ENCODE assay signal across 18 cellular contexts in genomic region chr18:7855671-7856070, GRCh38.
"Had no signal": no experiment of that assay in that cellular context is flagged by ENCODE, and none has a peak within 500 bp of the region (broad histone marks: within the 10 kb centered on the region; RNA-seq: fewer than 3 reads in every experiment).

No MANE protein-coding gene starts in this region.

- H3K4me3 ChIP-seq: esophagus squamous epithelium, sigmoid colon, spleen, vagina had no signal

- H3K27me3 Mint-ChIP-seq: activated CD4-positive, alpha-beta memory T cell treated with anti-CD3 and anti-CD28 coated beads, Interleukin-2, amount 10 ng/mL, durations not matched to agents 7 days and 5 days; stimulated activated naive B cell treated with anti-CD40 and anti-IgM and Interleukin-4, amounts not matched to agents 10 μg/mL and 1 μg/mL and 100 μg/mL, for 72 hours had no signal

- H3K27ac Mint-ChIP-seq: activated CD4-positive, alpha-beta memory T cell treated with anti-CD3 and anti-CD28 coated beads, Interleukin-2, amount 10 ng/mL, durations not matched to agents 7 days and 5 days; activated naive CD4-positive, alpha-beta T cell treated with anti-CD3 and anti-CD28 coated beads for 36 hours; brain; nephron; stimulated activated naive B cell treated with anti-CD40 and anti-IgM and Interleukin-4, amounts not matched to agents 10 μg/mL and 1 μg/mL and 100 μg/mL, for 72 hours had no signal

- H3K79me2 ChIP-seq: parathyroid adenoma had no signal

- H3K4me3 Mint-ChIP-seq: activated CD4-positive, alpha-beta memory T cell treated with anti-CD3 and anti-CD28 coated beads, Interleukin-2, amount 10 ng/mL, durations not matched to agents 7 days and 5 days; activated naive CD4-positive, alpha-beta T cell treated with anti-CD3 and anti-CD28 coated beads for 36 hours; brain; nephron; stimulated activated naive B cell treated with anti-CD40 and anti-IgM and Interleukin-4, amounts not matched to agents 10 μg/mL and 1 μg/mL and 100 μg/mL, for 72 hours had no signal

- FAIRE-seq: endothelial cell of umbilical vein had no signal

- DNase-seq: activated CD4-positive, alpha-beta memory T cell treated with anti-CD3 and anti-CD28 coated beads, Interleukin-2, amount 10 ng/mL, durations not matched to agents 7 days and 5 days; activated CD4-positive, alpha-beta T cell treated with anti-CD3 and anti-CD28 coated beads for 48 hours; activated CD4-positive, CD25-positive, alpha-beta regulatory T cell; activated naive CD4-positive, alpha-beta T cell treated with anti-CD3 and anti-CD28 coated beads for 36 hours; activated T-cell treated with anti-CD3 and anti-CD28 coated beads, Interleukin-2, amount 50 U/mL, for 1 hour; dermis blood vessel endothelial cell; effector memory CD4-positive, alpha-beta T cell; esophagus squamous epithelium; midbrain; sigmoid colon; spleen; stimulated activated naive B cell treated with anti-CD40 and anti-IgM and Interleukin-4, amounts not matched to agents 10 μg/mL and 1 μg/mL and 100 μg/mL, for 72 hours; T1000 had no signal

- H3K27ac ChIP-seq: esophagus squamous epithelium, parathyroid adenoma, spleen, vagina had no signal

- H3K27me3 ChIP-seq: esophagus squamous epithelium, sigmoid colon, spleen, vagina had no signal

- ATAC-seq: stimulated activated naive B cell treated with anti-CD40 and anti-IgM and Interleukin-4, amounts not matched to agents 10 μg/mL and 1 μg/mL and 100 μg/mL, for 72 hours had no signal

- H3K4me1 ChIP-seq: esophagus squamous epithelium, spleen, vagina had no signal

- H3K4me1 Mint-ChIP-seq: activated CD4-positive, alpha-beta memory T cell treated with anti-CD3 and anti-CD28 coated beads, Interleukin-2, amount 10 ng/mL, durations not matched to agents 7 days and 5 days; stimulated activated naive B cell treated with anti-CD40 and anti-IgM and Interleukin-4, amounts not matched to agents 10 μg/mL and 1 μg/mL and 100 μg/mL, for 72 hours had no signal

- H3K36me3 Mint-ChIP-seq: stimulated activated naive B cell treated with anti-CD40 and anti-IgM and Interleukin-4, amounts not matched to agents 10 μg/mL and 1 μg/mL and 100 μg/mL, for 72 hours had no signal

- H3K9me3 ChIP-seq: esophagus squamous epithelium, sigmoid colon, vagina had no signal

- H3K36me3 ChIP-seq: esophagus squamous epithelium, sigmoid colon, spleen, vagina had no signal

- H3K9ac ChIP-seq: parathyroid adenoma had no signal

- H2AFZ ChIP-seq: parathyroid adenoma had no signal
